Comparison of ENCODE assay signal across 29 cellular contexts in the genomic region with DNA sequence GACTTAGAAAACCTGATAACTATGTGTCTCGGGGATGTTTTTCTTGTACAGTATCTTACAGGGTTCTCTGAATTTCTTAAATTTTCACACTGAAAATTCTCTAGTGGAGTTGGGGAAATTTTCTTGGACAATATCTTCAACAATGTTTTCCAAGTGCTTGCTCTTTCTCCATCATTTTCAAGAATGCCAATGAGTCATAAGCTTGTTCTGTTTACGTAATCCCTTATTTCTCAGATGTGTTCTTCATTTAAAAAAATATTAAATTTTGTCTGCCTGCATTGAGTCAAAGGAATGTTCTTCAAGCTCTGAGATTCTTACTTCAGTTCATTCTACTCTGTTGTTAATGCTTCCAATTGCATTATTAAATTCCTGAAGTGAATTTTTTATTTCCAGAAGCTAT. TPM values are rescaled to one million over a fixed set of nuclear protein-coding genes. Genes with fewer than 3 reads are reported as not detected.
DNase-seq lines count a peak whose midpoint lies in the region; ATAC-seq and TF ChIP-seq lines count a peak whose summit lies in the region.
"Had no signal": no experiment of that assay in that cellular context is flagged by ENCODE, and none has a peak within 500 bp of the region (broad histone marks: within the 10 kb centered on the region; RNA-seq: fewer than 3 reads in every experiment).

No MANE protein-coding gene starts in this region.

- H3K27me3 Mint-ChIP-seq in GM23338 (ENCODE audit: insufficient read depth, low read depth, poor library complexity): peaks cover 1% of the 10 kb centered on the region

- H4K5ac ChIP-seq in IMR-90 (ENCODE audit: low read depth, low read length): no peak overlapping the region

- H2BK120ac ChIP-seq in IMR-90 (ENCODE audit: low read depth, low read length): no peak overlapping the region

- no peak overlapping the region for H3K23ac ChIP-seq in IMR-90 (ENCODE audit: low read depth, low read length)

- no peaks in the 10 kb centered on the region; the same call in 2 of the 3 replicates for H3K4me1 Mint-ChIP-seq in GM23338
- H3K4me1 Mint-ChIP-seq: activated naive CD8-positive, alpha-beta T cell treated with anti-CD3 and anti-CD28 coated beads, Interleukin-2, amount 10 ng/mL, durations not matched to agents 7 days and 5 days; B cell had no signal

- no peak overlapping the region for H3K18ac ChIP-seq in IMR-90 (ENCODE audit: low read depth, low read length)

- no peaks in the 10 kb centered on the region for H3F3A ChIP-seq in GM23338 (replicated peaks; ENCODE audit: low read depth)

- no peak; the same call in 1 of the 2 replicates for ATAC-seq in IMR-90 (ENCODE audit: low read depth)
- ATAC-seq in GM23338: no peak
- ATAC-seq in HG03565 (IDR thresholded peaks at IDR 0.05; ENCODE audit: unreplicated experiment): no peak
- ATAC-seq: body of pancreas, HepG2 had no signal

- H4K8ac ChIP-seq in IMR-90 (ENCODE audit: low read depth in 2 of 2, low read length in 2 of 2): no peak overlapping the region

- CTCF ChIA-PET in IMR-90 (lab: Yijun Ruan, JAX): interaction anchor here (1.2 kb wide), 1 partner anchor 11 kb away, joined by 3 read pairs; no protein-coding TSS in a partner anchor

- H3K4me3 ChIP-seq in AG10803 (ENCODE audit: low read length) (no peak overlapping the region), IMR-90 (ENCODE audit: insufficient read depth, low read depth, low read length) (no peak overlapping the region), choroid plexus epithelial cell (ENCODE audit: low read depth, low read length) (no peak overlapping the region), GM23338 (no peak overlapping the region), tibial artery (no peak overlapping the region)
- H3K4me3 ChIP-seq: body of pancreas, HAP-1, lung, sigmoid colon, stomach, transverse colon had no signal

- no TSS peak for BruUV-seq in IMR-90 (replicated peaks; lab: Mats Ljungman, UMichigan)

- H3K36me3 Mint-ChIP-seq in GM23338 (ENCODE audit: low read depth): peaks cover 1% of the 10 kb centered on the region; the same call in 1 of the 3 replicates
- H3K36me3 Mint-ChIP-seq: activated CD4-positive, alpha-beta memory T cell treated with anti-CD3 and anti-CD28 coated beads for 36 hours had no signal

- H3K4me1 ChIP-seq in IMR-90 (ENCODE audit: control insufficient read depth, insufficient read depth, low read length) (no peaks in the 10 kb centered on the region), GM23338 (ENCODE audit: insufficient read depth) (no peaks in the 10 kb centered on the region), tibial artery (no peaks in the 10 kb centered on the region)
- H3K4me1 ChIP-seq: body of pancreas, sigmoid colon, stomach had no signal

- TF ChIP-seq POLR2A in IMR-90 (IDR thresholded peaks at IDR 0.05; ENCODE audit: low read depth, low read length): no peak

- no peak overlapping the region for H3K4ac ChIP-seq in IMR-90 (ENCODE audit: low read depth, low read length)

- H2AFZ ChIP-seq in IMR-90 (replicated peaks; ENCODE audit: low read length, poor library complexity) (no peak overlapping the region), GM23338 (no peak overlapping the region)

- POLR2A ChIA-PET in IMR-90 (lab: Charles Lee; ENCODE audit: unreplicated experiment): no interaction called here

- H3K56ac ChIP-seq in IMR-90 (ENCODE audit: extremely low read depth, insufficient read depth, low read length): no peak overlapping the region

- intact Hi-C loops in IMR-90 (cut with micrococcal nuclease) (no loop called here), posterior cingulate gyrus (cut with DNase I) (no loop called here), tibial artery (cut with DNase I; ENCODE audit: low total_unique reads) (no loop called here)

- no peak overlapping the region for H2BK20ac ChIP-seq in IMR-90 (ENCODE audit: low read depth, low read length)

- H4K20me1 ChIP-seq in IMR-90 (ENCODE audit: insufficient read depth, low read length): no peaks in the 10 kb centered on the region
- H4K20me1 ChIP-seq in GM23338 (replicated peaks; ENCODE audit: insufficient read depth): no peaks in the 10 kb centered on the region

- in situ Hi-C loops in IMR-90 (cut with MboI; ENCODE audit: low sequenced_read_pairs): no loop called here

- H3K79me1 ChIP-seq in IMR-90 (ENCODE audit: low read depth in 1 of 2, low read length in 2 of 2): no peaks in the 10 kb centered on the region

- no peak for TF ChIP-seq RAD21 in IMR-90 (IDR thresholded peaks at IDR 0.05; ENCODE audit: low read length)

- no peak overlapping the region for H3K4me2 ChIP-seq in IMR-90 (ENCODE audit: low read depth, low read length)
- no peak overlapping the region for H3K4me2 ChIP-seq in GM23338

- no peak overlapping the region for H4K91ac ChIP-seq in IMR-90 (ENCODE audit: insufficient read depth, low read depth, low read length)

- no peak overlapping the region for H2BK5ac ChIP-seq in IMR-90 (ENCODE audit: low read depth, low read length, poor library complexity, severe bottlenecking)

- H3K9me3 ChIP-seq in IMR-90 (ENCODE audit: control insufficient read depth, insufficient read depth, low read length): peaks cover 2% of the 10 kb centered on the region; the same call in 1 of the 2 replicates
- peaks cover 0 to 12% (median 7%) of the 10 kb centered on the region in 3 donors for H3K9me3 ChIP-seq in tibial artery
- H3K9me3 ChIP-seq: body of pancreas had no signal

- H3K36me3 ChIP-seq in IMR-90 (ENCODE audit: control insufficient read depth, insufficient read depth, low read length) (no peaks in the 10 kb centered on the region), GM23338 (ENCODE audit: insufficient read depth) (no peaks in the 10 kb centered on the region), tibial artery (no peaks in the 10 kb centered on the region)
- H3K36me3 ChIP-seq: HAP-1, sigmoid colon, stomach, transverse colon had no signal

- H3K27ac Mint-ChIP-seq in GM23338: no peak overlapping the region
- H3K27ac Mint-ChIP-seq: activated CD4-positive, alpha-beta memory T cell treated with anti-CD3 and anti-CD28 coated beads for 36 hours; activated naive CD8-positive, alpha-beta T cell treated with anti-CD3 and anti-CD28 coated beads, Interleukin-2, amount 10 ng/mL, durations not matched to agents 7 days and 5 days; B cell had no signal

- no peak overlapping the region for H2AK5ac ChIP-seq in IMR-90 (ENCODE audit: low read depth, low read length)

- no peaks in the 10 kb centered on the region for H3K79me2 ChIP-seq in GM23338 (replicated peaks; ENCODE audit: insufficient read depth)

- whole genome bisulfite sequencing in IMR-90 (ENCODE audit: extremely low coverage in 2 of 2, insufficient read length in 1 of 2), 2 experiments: no CpG with 5 or more reads among the region's 2 CpGs

- no peak overlapping the region for H3K9ac ChIP-seq in IMR-90 (ENCODE audit: low read depth, low read length)

- no peaks in the 10 kb centered on the region for H3K27me3 ChIP-seq in IMR-90 (ENCODE audit: control insufficient read depth, insufficient read depth, low read length)
- H3K27me3 ChIP-seq in GM23338 (ENCODE audit: insufficient read depth): no peaks in the 10 kb centered on the region
- no peaks in the 10 kb centered on the region for H3K27me3 ChIP-seq in tibial artery
- H3K27me3 ChIP-seq: body of pancreas, sigmoid colon, stomach, transverse colon had no signal

- no peak overlapping the region for H3K4me3 Mint-ChIP-seq in GM23338
- H3K4me3 Mint-ChIP-seq: activated CD4-positive, alpha-beta memory T cell treated with anti-CD3 and anti-CD28 coated beads for 36 hours; activated naive CD8-positive, alpha-beta T cell treated with anti-CD3 and anti-CD28 coated beads, Interleukin-2, amount 10 ng/mL, durations not matched to agents 7 days and 5 days; B cell had no signal

- H3K9me2 ChIP-seq in GM23338 (ENCODE audit: insufficient read depth): 0 out of 2 replicates have a peak, but pooled peaks cover 4% of the 10 kb centered on the region

- H3K14ac ChIP-seq in IMR-90 (replicated peaks; ENCODE audit: low read depth, low read length): no peak overlapping the region

- no peak overlapping the region for H3K27ac ChIP-seq in IMR-90 (ENCODE audit: insufficient read depth, low read length)
- no peak overlapping the region for H3K27ac ChIP-seq in GM23338 (ENCODE audit: low read depth)
- H3K27ac ChIP-seq in tibial artery: no peak overlapping the region
- H3K27ac ChIP-seq: body of pancreas, HL-60, sigmoid colon, stomach, transverse colon had no signal

- no peak overlapping the region for H2BK15ac ChIP-seq in IMR-90 (ENCODE audit: low read depth, low read length)

- no peak for TF ChIP-seq CTCF in AG10803 (conservative IDR thresholded peaks at IDR 0.05; ENCODE audit: low read length)
- TF ChIP-seq CTCF in IMR-90 (conservative IDR thresholded peaks at IDR 0.05; ENCODE audit: low read depth, low read length): no peak
- no peak for TF ChIP-seq CTCF in choroid plexus epithelial cell (conservative IDR thresholded peaks at IDR 0.05; ENCODE audit: low read depth, low read length)
- TF ChIP-seq CTCF in GM23338 (conservative IDR thresholded peaks at IDR 0.05; ENCODE audit: low read depth in 2 of 2): no peak
- TF ChIP-seq CTCF in tibial artery (IDR thresholded peaks at IDR 0.05): no peak

- no peak overlapping the region for H2AK9ac ChIP-seq in IMR-90 (replicated peaks; ENCODE audit: low read depth, low read length, poor library complexity)

- H3K9me1 ChIP-seq in IMR-90 (ENCODE audit: insufficient read depth, low read length): no peaks in the 10 kb centered on the region

- dilution Hi-C loops in IMR-90 (cut with HindIII; ENCODE audit: low sequenced_read_pairs, unreplicated experiment): no loop called here

- peaks cover 4% of the 10 kb centered on the region for H3K9me3 Mint-ChIP-seq in GM23338

- DNase-seq in AG10803 (ENCODE audit: low read depth): peak; percentile 66
- peak; percentile 71 for DNase-seq in IMR-90
- peak; percentile 53 for DNase-seq in choroid plexus epithelial cell (ENCODE audit: low read depth)
- peak; percentile 76 for DNase-seq in iris pigment epithelial cell (ENCODE audit: low read depth)
- DNase-seq in posterior cingulate gyrus: no peak
- no peak for DNase-seq in GM23338 (ENCODE audit: low spot score)
- DNase-seq in tibial artery: no peak
- DNase-seq: activated CD4-positive, alpha-beta memory T cell treated with anti-CD3 and anti-CD28 coated beads for 36 hours; activated effector memory CD4-positive, alpha-beta T cell treated with Interleukin-2 at 50 U/mL for 16 hours; activated naive CD8-positive, alpha-beta T cell treated with anti-CD3 and anti-CD28 coated beads, Interleukin-2, amount 10 ng/mL, durations not matched to agents 7 days and 5 days; body of pancreas; DMS53; effector CD8-positive, alpha-beta T cell; glutamatergic neuron; NCI-H2081; NCI-H774; sigmoid colon; stomach; transverse colon had no signal

RNA-seq across cellular contexts. Expression of gene PLSCR2, which starts 21.9 kb away (rescaled TPM):
- not detected in 2 replicates for total RNA-seq in IMR-90 (2012; rRNA removed)
- polyA plus RNA-seq in IMR-90 (2012; rRNA removed): not detected in 2 replicates
- polyA plus RNA-seq in IMR-90 (2012; cell fraction: cytosol; rRNA removed): not detected in 2 replicates
- polyA plus RNA-seq in IMR-90 (2012; cell fraction: nucleus; rRNA removed; ENCODE audit: low replicate concordance): not detected in 2 replicates
- total RNA-seq in GM23338 (2014; rRNA removed; shearing (Covaris generic)): not detected in 2 replicates
- polyA plus RNA-seq in GM23338 (2016; fragmentation: Nextera tagmentation; extraction: Ambion mirVana): 0.55 TPM in 1 of 2 replicates, not detected in the other
- total RNA-seq: activated CD4-positive, alpha-beta memory T cell treated with anti-CD3 and anti-CD28 coated beads for 36 hours; activated naive CD8-positive, alpha-beta T cell treated with anti-CD3 and anti-CD28 coated beads, Interleukin-2, amount 10 ng/mL, durations not matched to agents 7 days and 5 days; body of pancreas; HepG2; kidney epithelial cell; lung; OCI-LY7; sigmoid colon had no signal
- polyA plus RNA-seq: esophagus, HepG2, neural cell had no signal

RNA-seq across cellular contexts. Expression of gene PLSCR1, which starts 53.1 kb away (rescaled TPM):
- 5.6 and 11.7 TPM in 2 replicates for total RNA-seq in IMR-90 (2012; rRNA removed)
- 11.5 and 13.2 TPM in 2 replicates for polyA plus RNA-seq in IMR-90 (2012; rRNA removed)
- 10.0 and 10.3 TPM in 2 replicates for polyA plus RNA-seq in IMR-90 (2012; cell fraction: cytosol; rRNA removed)
- 4.8 and 15.0 TPM in 2 replicates for polyA plus RNA-seq in IMR-90 (2012; cell fraction: nucleus; rRNA removed; ENCODE audit: low replicate concordance)
- 70.2 and 78.3 TPM in 2 replicates for total RNA-seq in GM23338 (2014; rRNA removed; shearing (Covaris generic))
- 47.3 and 62.7 TPM in 2 replicates for polyA plus RNA-seq in GM23338 (2016; fragmentation: Nextera tagmentation; extraction: Ambion mirVana)

Comparison
In these comparisons a context has a peak if more than half of its experiments do, and no peak if none do; other contexts are left out.
1. DNase-seq: peak in AG10803 (single experiment), IMR-90 (single experiment), choroid plexus epithelial cell (single experiment) and iris pigment epithelial cell (single experiment); none in posterior cingulate gyrus (0 of 10), GM23338 (single experiment) and tibial artery (0 of 2).